Comparison of ENCODE assay signal across 15 cellular contexts in genomic region chr1:99777752-99778151, GRCh38. TPM values are rescaled to one million over a fixed set of nuclear protein-coding genes. Genes with fewer than 3 reads are reported as not detected.
DNase-seq lines count a peak whose midpoint lies in the region; ATAC-seq and TF ChIP-seq lines count a peak whose summit lies in the region.
"Had no signal": no experiment of that assay in that cellular context is flagged by ENCODE, and none has a peak within 500 bp of the region (broad histone marks: within the 10 kb centered on the region; RNA-seq: fewer than 3 reads in every experiment).

No MANE protein-coding gene starts in this region.

- H3K9me2 ChIP-seq in GM23338 (ENCODE audit: insufficient read depth) (no peaks in the 10 kb centered on the region), PC-9 (ENCODE audit: insufficient read depth) (no peaks in the 10 kb centered on the region)

- H3K27me3 Mint-ChIP-seq in GM23338 (ENCODE audit: insufficient read depth, low read depth, poor library complexity) (peaks cover 2% of the 10 kb centered on the region), natural killer cell (ENCODE audit: low read depth in 2 of 2) (peaks cover 19 to 21% of the 10 kb centered on the region in 2 donors)

- POLR2A ChIA-PET in PC-9 (lab: Charles Lee; ENCODE audit: unreplicated experiment): no interaction called here

- intact Hi-C loops in PC-9 (cut with micrococcal nuclease; ENCODE audit: unreplicated experiment): no loop called here
- intact Hi-C loops in natural killer cell (cut with micrococcal nuclease): no loop called here

- H3K4me1 Mint-ChIP-seq in GM23338 (peaks cover 4% of the 10 kb centered on the region; the same call in 1 of the 3 replicates), natural killer cell (no peaks in the 10 kb centered on the region)

- H3K79me2 ChIP-seq in GM23338 (replicated peaks; ENCODE audit: insufficient read depth) (no peaks in the 10 kb centered on the region), PC-9 (ENCODE audit: low read depth) (no peaks in the 10 kb centered on the region)

- no peaks in the 10 kb centered on the region for H3K9me3 Mint-ChIP-seq in GM23338
- H3K9me3 Mint-ChIP-seq in natural killer cell: no peaks in the 10 kb centered on the region
- H3K9me3 Mint-ChIP-seq: CD4-positive, alpha-beta memory T cell had no signal

- TF ChIP-seq CTCF in GM23338 (conservative IDR thresholded peaks at IDR 0.05; ENCODE audit: low read depth in 2 of 2) (no peak), PC-9 (conservative IDR thresholded peaks at IDR 0.05) (no peak), foreskin keratinocyte (conservative IDR thresholded peaks at IDR 0.05) (no peak), natural killer cell (IDR thresholded peaks at IDR 0.05) (no peak)

- no peaks in the 10 kb centered on the region for H3K4me1 ChIP-seq in GM23338 (ENCODE audit: insufficient read depth)
- H3K4me1 ChIP-seq in PC-9 (replicated peaks; ENCODE audit: insufficient read depth): no peaks in the 10 kb centered on the region
- H3K4me1 ChIP-seq in foreskin keratinocyte: no peaks in the 10 kb centered on the region
- H3K4me1 ChIP-seq: BE2C had no signal

- CTCF ChIA-PET in PC-9 (lab: Charles Lee): no interaction called here

- H3K36me3 ChIP-seq in GM23338 (ENCODE audit: insufficient read depth): no peaks in the 10 kb centered on the region
- H3K36me3 ChIP-seq in PC-9 (ENCODE audit: low read depth): no peaks in the 10 kb centered on the region
- H3K36me3 ChIP-seq: BE2C had no signal

- H3F3A ChIP-seq in GM23338 (replicated peaks; ENCODE audit: low read depth) (no peaks in the 10 kb centered on the region), PC-9 (ENCODE audit: insufficient read depth, low read depth) (no peaks in the 10 kb centered on the region)

- H3K27me3 ChIP-seq in GM23338 (ENCODE audit: insufficient read depth) (no peaks in the 10 kb centered on the region), PC-9 (ENCODE audit: insufficient read depth, low read depth) (no peaks in the 10 kb centered on the region), foreskin keratinocyte (peaks cover 17% of the 10 kb centered on the region)
- H3K27me3 ChIP-seq: BE2C had no signal

- no peaks in the 10 kb centered on the region for H3K36me3 Mint-ChIP-seq in GM23338 (ENCODE audit: low read depth)
- no peaks in the 10 kb centered on the region for H3K36me3 Mint-ChIP-seq in natural killer cell
- H3K36me3 Mint-ChIP-seq: CD4-positive, alpha-beta memory T cell had no signal

- no peak overlapping the region for H3K27ac Mint-ChIP-seq in GM23338
- H3K27ac Mint-ChIP-seq in natural killer cell: no peak overlapping the region
- H3K27ac Mint-ChIP-seq: CD4-positive, alpha-beta memory T cell had no signal

- H4K20me1 ChIP-seq in GM23338 (replicated peaks; ENCODE audit: insufficient read depth): no peaks in the 10 kb centered on the region
- no peaks in the 10 kb centered on the region for H4K20me1 ChIP-seq in PC-9 (ENCODE audit: insufficient read depth)

- H3K27ac ChIP-seq in GM23338 (ENCODE audit: low read depth) (no peak overlapping the region), PC-9 (no peak overlapping the region), foreskin keratinocyte (no peak overlapping the region)
- H3K27ac ChIP-seq: C4-2B had no signal

- DNase-seq in AG08395 (ENCODE audit: low spot score): peak; percentile 11
- no peak for DNase-seq in GM23338 (ENCODE audit: low spot score)
- DNase-seq in PC-9: peak in 1 of 2 experiments; percentile 15
- DNase-seq in foreskin keratinocyte: no peak
- DNase-seq in natural killer cell: no peak
- no peak for DNase-seq in stimulated activated CD4-positive, alpha-beta T cell treated with anti-CD3 and anti-CD28 coated beads, Interleukin-12 subunit alpha, Interleukin-12 subunit beta, amount 100 ng/mL, for 4 hours
- DNase-seq in NCI-H69 (lab: John Stamatoyannopoulos, UW): no peak
- DNase-seq: ACHN; BE2C; CD4-positive, alpha-beta memory T cell; DMS79 treated with DMSO at 0.1 percent for 48 hours; EL; H7 had no signal

- ATAC-seq in GM23338: no peak
- ATAC-seq in foreskin keratinocyte: peak; percentile 51
- ATAC-seq in natural killer cell: no peak
- ATAC-seq in GM21526 (IDR thresholded peaks at IDR 0.05; ENCODE audit: low FRiP score, unreplicated experiment): no peak

- no peak overlapping the region for H3K4me3 Mint-ChIP-seq in GM23338
- no peak overlapping the region for H3K4me3 Mint-ChIP-seq in natural killer cell
- H3K4me3 Mint-ChIP-seq: CD4-positive, alpha-beta memory T cell had no signal

- no TSS peak for BruUV-seq in PC-9 (replicated peaks; lab: Mats Ljungman, UMichigan)

- no peak overlapping the region for H3K4me3 ChIP-seq in GM23338
- H3K4me3 ChIP-seq in PC-9: no peak overlapping the region

- H3K9me3 ChIP-seq in PC-9 (ENCODE audit: insufficient read depth, low read depth): no peaks in the 10 kb centered on the region
- H3K9me3 ChIP-seq: BE2C had no signal

- H3K4me2 ChIP-seq in GM23338 (no peak overlapping the region), PC-9 (no peak overlapping the region)

- peak overlapping the region; percentile 21; the same call in 1 of the 2 replicates for H2AFZ ChIP-seq in GM23338
- H2AFZ ChIP-seq in PC-9: peak overlapping the region; percentile 26; the same call in 1 of the 2 replicates

TF ChIP-seq in GM23338, 12 proteins besides CTCF, POLR2A, EP300 and RAD21 (continues in another document):
- TF ChIP-seq EZH2 (IDR thresholded peaks at IDR 0.05; ENCODE audit: low read depth, unreplicated experiment) (no peak), NANOG (IDR thresholded peaks at IDR 0.05; ENCODE audit: borderline replicate concordance) (no peak), ZNF114 (CRISPR knock-in tag; IDR thresholded peaks at IDR 0.05) (no peak), POLR2AphosphoS5 (IDR thresholded peaks at IDR 0.05; ENCODE audit: low read depth) (no peak), REST (IDR thresholded peaks at IDR 0.05; ENCODE audit: unreplicated experiment) (no peak), ZNF331 (CRISPR knock-in tag; IDR thresholded peaks at IDR 0.05; ENCODE audit: low read depth) (no peak), CREB1 (CRISPR knock-in tag; IDR thresholded peaks at IDR 0.05; ENCODE audit: low read depth) (no peak), JUNB (IDR thresholded peaks at IDR 0.05; ENCODE audit: unreplicated experiment) (no peak), EZH2phosphoT487 (IDR thresholded peaks at IDR 0.05; ENCODE audit: unreplicated experiment) (no peak), STAT1 (IDR thresholded peaks at IDR 0.05; ENCODE audit: unreplicated experiment) (no peak)
- TF ChIP-seq, protein P1, sequence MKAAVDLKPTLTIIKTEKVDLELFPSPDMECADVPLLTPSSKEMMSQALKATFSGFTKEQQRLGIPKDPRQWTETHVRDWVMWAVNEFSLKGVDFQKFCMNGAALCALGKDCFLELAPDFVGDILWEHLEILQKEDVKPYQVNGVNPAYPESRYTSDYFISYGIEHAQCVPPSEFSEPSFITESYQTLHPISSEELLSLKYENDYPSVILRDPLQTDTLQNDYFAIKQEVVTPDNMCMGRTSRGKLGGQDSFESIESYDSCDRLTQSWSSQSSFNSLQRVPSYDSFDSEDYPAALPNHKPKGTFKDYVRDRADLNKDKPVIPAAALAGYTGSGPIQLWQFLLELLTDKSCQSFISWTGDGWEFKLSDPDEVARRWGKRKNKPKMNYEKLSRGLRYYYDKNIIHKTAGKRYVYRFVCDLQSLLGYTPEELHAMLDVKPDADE (IDR thresholded peaks at IDR 0.05): no peak

RNA-seq across cellular contexts. Expression of gene FRRS1, which starts 11.3 kb away (rescaled TPM):
- total RNA-seq in GM23338 (2014; rRNA removed; shearing (Covaris generic)): 3.7 and 6.8 TPM in 2 replicates
- 0.09 and 0.34 TPM in 2 replicates for polyA plus RNA-seq in GM23338 (2016; fragmentation: Nextera tagmentation; extraction: Ambion mirVana)
- 4.1 and 7.3 TPM in 2 replicates for total RNA-seq in PC-9 (2021)
- 13.0 and 13.2 TPM in 2 replicates for total RNA-seq in foreskin keratinocyte
- polyA plus RNA-seq in foreskin keratinocyte: 0.90 and 1.4 TPM in 2 replicates
- 1 to 10 TPM; 1.0 to 3.3 (median 3.0) TPM for total RNA-seq in natural killer cell
- polyA plus RNA-seq: CD4-positive, alpha-beta memory T cell had no signal
